22 cellular contexts compared by ENCODE assay signal in the genomic region with DNA sequence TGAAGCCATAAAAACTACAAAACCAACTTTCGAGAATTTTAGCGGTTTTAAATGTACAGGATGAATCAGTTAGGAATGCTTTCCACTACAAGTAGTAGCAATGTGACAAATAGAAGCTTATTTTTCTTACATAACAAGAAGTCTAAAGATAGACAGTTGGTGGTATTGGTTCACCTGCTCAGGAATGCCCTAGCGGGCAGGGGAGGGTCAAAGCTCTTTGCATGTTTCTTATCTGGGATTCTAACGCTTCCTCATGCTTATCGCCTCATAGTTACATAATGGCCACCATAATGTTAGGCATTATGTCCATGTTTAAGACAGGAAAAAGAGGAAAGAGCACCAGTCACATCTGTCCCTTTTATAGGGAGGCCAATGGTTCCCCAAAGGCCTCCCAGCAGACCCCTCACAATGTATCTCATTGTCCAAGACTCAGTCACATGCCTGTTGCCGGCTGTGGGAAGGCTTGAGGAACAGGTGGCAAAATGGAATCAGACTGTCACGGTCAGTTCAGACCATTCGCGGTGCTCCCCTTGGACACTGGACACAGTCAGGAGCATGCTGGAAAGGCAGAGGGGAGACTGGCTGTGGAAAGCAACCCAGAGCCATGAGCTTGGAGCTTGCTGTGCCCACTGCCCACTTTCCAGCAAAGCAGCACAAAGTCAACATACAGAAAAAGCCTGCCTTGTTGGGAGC.
"Had no signal": no experiment of that assay in that cellular context is flagged by ENCODE, and none has a peak within 500 bp of the region (broad histone marks: within the 10 kb centered on the region; RNA-seq: fewer than 3 reads in every experiment).

No MANE protein-coding gene starts in this region.

- H3K27me3 ChIP-seq: adrenal gland, breast epithelium, gastroesophageal sphincter, heart left ventricle, suprapubic skin, transverse colon had no signal

- H3K4me3 ChIP-seq: adrenal gland, breast epithelium, gastroesophageal sphincter, heart left ventricle, SK-N-MC, suprapubic skin, transverse colon had no signal

- ATAC-seq: activated naive CD4-positive, alpha-beta T cell treated with anti-CD3 and anti-CD28 coated beads, Interleukin-2, amount 50 U/mL, for 72 hours; activated T-cell treated with anti-CD3 and anti-CD28 coated beads, Interleukin-2, amount 50 U/mL, for 72 hours; esophagus mucosa; gastroesophageal sphincter; heart left ventricle had no signal

- H3K4me1 ChIP-seq: adrenal gland, breast epithelium, gastroesophageal sphincter, heart left ventricle, suprapubic skin, transverse colon had no signal

- H3K27ac ChIP-seq: adrenal gland, breast epithelium, gastroesophageal sphincter, heart left ventricle, SK-N-MC, suprapubic skin, transverse colon, WERI-Rb-1 had no signal

- H3K36me3 ChIP-seq: adrenal gland, breast epithelium, gastroesophageal sphincter, heart left ventricle, suprapubic skin, transverse colon, WERI-Rb-1 had no signal

- DNase-seq: activated CD4-positive, alpha-beta T cell treated with anti-CD3 and anti-CD28 coated beads for 1 hour; activated CD4-positive, alpha-beta T cell treated with anti-CD3 and anti-CD28 coated beads, Interleukin-2, amount 50 U/mL, for 4 hours; activated gamma-delta T cell treated with Interleukin-2 at 50 U/mL for 16 hours; activated T-cell treated with anti-CD3 and anti-CD28 coated beads, Interleukin-2, amount 50 U/mL, for 72 hours; cerebellar nuclear complex; cortex of kidney; nucleus accumbens; posterior cingulate gyrus; stimulated activated CD4-positive, alpha-beta T cell treated with anti-CD3 and anti-CD28 coated beads, Interleukin-15, amount 100 ng/mL, for 24 hours; stimulated activated CD4-positive, alpha-beta T cell treated with anti-CD3 and anti-CD28 coated beads, Interleukin-2, amount 100 ng/mL, for 48 hours; stimulated activated naive CD8-positive, alpha-beta T cell treated with anti-CD3 and anti-CD28 coated beads, Interleukin-15, amount 100 ng/mL, for 72 hours; transverse colon; WERI-Rb-1 had no signal

- H3K27ac Mint-ChIP-seq: activated naive CD4-positive, alpha-beta T cell treated with anti-CD3 and anti-CD28 coated beads, Interleukin-2, amount 50 U/mL, for 72 hours; activated T-cell treated with anti-CD3 and anti-CD28 coated beads, Interleukin-2, amount 50 U/mL, for 72 hours; nephron; stimulated activated naive CD8-positive, alpha-beta T cell treated with anti-CD3 and anti-CD28 coated beads, Interleukin-15, amount 100 ng/mL, for 72 hours had no signal

- H3K4me1 Mint-ChIP-seq: nephron had no signal

- H3K4me3 Mint-ChIP-seq: activated T-cell treated with anti-CD3 and anti-CD28 coated beads, Interleukin-2, amount 50 U/mL, for 72 hours; nephron; stimulated activated naive CD8-positive, alpha-beta T cell treated with anti-CD3 and anti-CD28 coated beads, Interleukin-15, amount 100 ng/mL, for 72 hours had no signal

- H3K27me3 Mint-ChIP-seq: stimulated activated naive CD8-positive, alpha-beta T cell treated with anti-CD3 and anti-CD28 coated beads, Interleukin-15, amount 100 ng/mL, for 72 hours had no signal
